8 cellular contexts compared by ENCODE assay signal in the genomic region with DNA sequence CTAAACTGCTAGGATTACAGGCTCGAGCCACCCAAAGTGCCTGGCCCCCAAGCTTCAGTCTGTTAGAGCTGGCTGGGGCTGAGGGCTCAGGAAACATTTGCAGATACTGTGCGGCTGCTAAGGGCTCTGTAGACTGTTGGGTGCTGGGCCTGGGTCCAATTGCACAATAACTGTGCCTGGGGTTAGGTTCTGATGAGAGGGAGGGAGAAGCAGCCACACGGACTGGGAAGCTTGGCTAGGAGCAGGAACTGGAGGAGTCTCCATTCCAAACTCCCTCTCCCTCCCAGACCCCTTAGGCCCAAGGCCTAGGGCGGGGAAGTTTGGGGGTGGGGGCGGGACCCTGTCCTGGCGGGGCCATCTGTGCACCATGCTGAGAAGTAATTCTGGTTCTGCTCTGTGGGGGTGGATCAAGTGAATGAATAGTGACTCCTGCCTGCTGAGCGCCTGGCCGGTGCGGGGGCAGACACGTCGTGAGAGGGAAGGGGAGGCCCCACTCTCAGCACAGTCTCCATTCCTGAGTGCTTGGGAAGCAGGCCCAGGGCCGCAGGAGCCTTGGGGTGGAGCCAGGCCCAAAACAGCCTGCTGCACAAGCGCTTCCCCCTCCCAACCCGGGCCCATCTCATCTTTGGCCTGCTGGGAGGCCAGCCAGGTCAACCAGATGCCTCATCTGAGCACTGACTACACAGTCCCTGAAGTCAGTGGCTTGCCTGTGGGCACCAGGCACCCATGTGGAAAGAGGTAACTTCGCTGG. TPM values are rescaled to one million over a fixed set of nuclear protein-coding genes. Genes with fewer than 3 reads are reported as not detected.
DNase-seq lines count a peak whose midpoint lies in the region; TF ChIP-seq lines count a peak whose summit lies in the region.

No MANE protein-coding gene starts in this region.

- no TSS peak for BruUV-seq in mammary epithelial cell (replicated peaks; lab: Mats Ljungman, UMichigan)
- no TSS peak for BruUV-seq in OCI-LY7 (replicated peaks; lab: Mats Ljungman, UMichigan)

- no peaks in the 10 kb centered on the region for H3K9me2 ChIP-seq in OCI-LY7 (ENCODE audit: insufficient read depth, low read length)

- H3K36me3 ChIP-seq in mammary epithelial cell (ENCODE audit: insufficient read depth, low read length) (no peaks in the 10 kb centered on the region), OCI-LY7 (ENCODE audit: insufficient read depth, low read length) (no peaks in the 10 kb centered on the region)

- in situ Hi-C loops in KBM-7 (cut with MboI; ENCODE audit: low pct_unique_long_range_greater_than_20kb, low sequenced_read_pairs) (no loop called here), mammary epithelial cell (cut with MboI; ENCODE audit: low sequenced_read_pairs in 2 of 2) (no loop called here)

- TF ChIP-seq CTCF in AG09319 (IDR thresholded peaks at IDR 0.05; ENCODE audit: low read depth, low read length) (no peak), mammary epithelial cell (conservative IDR thresholded peaks at IDR 0.05 in 1 of 2, IDR thresholded peaks at IDR 0.05 in 1 of 2; ENCODE audit: extremely low read depth in 1 of 2, insufficient read depth in 1 of 2, low read depth in 1 of 2, low read length in 2 of 2) (no peak), OCI-LY7 (conservative IDR thresholded peaks at IDR 0.05; ENCODE audit: low read length) (no peak)

- H3K9me3 ChIP-seq in mammary epithelial cell (replicated peaks; ENCODE audit: insufficient read depth, low read length): no peaks in the 10 kb centered on the region
- peaks cover 7% of the 10 kb centered on the region; the same call in 1 of the 2 replicates for H3K9me3 ChIP-seq in OCI-LY7 (ENCODE audit: low read length)

- H3K79me2 ChIP-seq in mammary epithelial cell (ENCODE audit: insufficient read depth, low read length) (no peaks in the 10 kb centered on the region), OCI-LY7 (ENCODE audit: insufficient read depth, low read depth, low read length) (no peaks in the 10 kb centered on the region)

- DNase-seq in AG09319 (ENCODE audit: extremely low read depth, low read depth) (peak; percentile 92), KBM-7 (peak; percentile 60), mammary epithelial cell (peak; percentile 23), kidney tubule cell (ENCODE audit: low spot score) (peak; percentile 84), stromal cell of bone marrow (ENCODE audit: low read depth) (peak; percentile 76), COLO829 (ENCODE audit: low spot score) (no peak), OCI-LY7 (ENCODE audit: low spot score) (no peak)
- no peak for DNase-seq in NK-92 treated with Interleukin-12 subunit alpha and Interleukin-12 subunit beta, amount 100 ng/mL, for 24 hours (lab: John Stamatoyannopoulos, UW)

- no peak overlapping the region for H3K9ac ChIP-seq in mammary epithelial cell (ENCODE audit: insufficient read depth, low read length)

- intact Hi-C loops in mammary epithelial cell (cut with micrococcal nuclease): loop anchor here (5.0 kb wide), 1 partner anchor 114 kb away; no protein-coding TSS in a partner anchor
- intact Hi-C loops in OCI-LY7 (cut with micrococcal nuclease; ENCODE audit: unreplicated experiment): no loop called here

- H3K27ac ChIP-seq in mammary epithelial cell (ENCODE audit: insufficient read depth, low read depth, low read length) (peak overlapping the region; percentile 25), OCI-LY7 (ENCODE audit: low read depth, low read length, poor library complexity, severe bottlenecking) (no peak overlapping the region)

- H3K4me2 ChIP-seq in mammary epithelial cell (ENCODE audit: insufficient read depth, low read depth, low read length) (peak overlapping the region; percentile 97), OCI-LY7 (ENCODE audit: low read length) (no peak overlapping the region)

- H3K4me1 ChIP-seq in mammary epithelial cell (ENCODE audit: insufficient read depth, low read length): peaks cover 40% of the 10 kb centered on the region
- peaks cover 9% of the 10 kb centered on the region for H3K4me1 ChIP-seq in OCI-LY7 (ENCODE audit: insufficient read depth, low read length, poor library complexity, severe bottlenecking)

- WGBS in mammary epithelial cell (ENCODE audit: low coverage, missing lambda C conversion rate): 11% methylated on average over 5 of the region's 15 CpGs

- no peaks in the 10 kb centered on the region for H3K27me3 ChIP-seq in mammary epithelial cell (ENCODE audit: insufficient read depth, low read length)

- H3K4me3 ChIP-seq in mammary epithelial cell (replicated peaks in 1 of 3; ENCODE audit: insufficient read depth in 1 of 3, low read depth in 2 of 3, low read length in 3 of 3) (peak overlapping the region; percentile 61 to 62 (median 62)), OCI-LY7 (ENCODE audit: low read depth, low read length, poor library complexity, severe bottlenecking) (no peak overlapping the region)

- H4K20me1 ChIP-seq in mammary epithelial cell (ENCODE audit: insufficient read depth, low read length) (no peaks in the 10 kb centered on the region), OCI-LY7 (ENCODE audit: insufficient read depth, low read length) (no peaks in the 10 kb centered on the region)

- dilution Hi-C loops in mammary epithelial cell (cut with HindIII; ENCODE audit: low sequenced_read_pairs): no loop called here

- H2AFZ ChIP-seq in mammary epithelial cell (ENCODE audit: low read depth, low read length): peak overlapping the region; percentile 96
- no peak overlapping the region for H2AFZ ChIP-seq in OCI-LY7 (ENCODE audit: low read length)

- CTCF ChIA-PET in mammary epithelial cell (lab: Charles Lee; ENCODE audit: low non-redundant PET) (no interaction called here), OCI-LY7 (lab: Charles Lee; ENCODE audit: unreplicated experiment) (no interaction called here)

- POLR2A ChIA-PET in OCI-LY7 (lab: Charles Lee): no interaction called here

RNA-seq across cellular contexts. Expression of a gene that starts 1.5 kb away (rescaled TPM):
- total RNA-seq in mammary epithelial cell (100 to 1,000 TPM in 1 of 2 donors, 10 to 100 TPM in 1; 58.7 to 683 TPM), OCI-LY7 (2022) (0.70 and 0.76 TPM in 2 replicates)
- polyA plus RNA-seq in mammary epithelial cell: 113 TPM
- 55.6 TPM for polyA minus RNA-seq in mammary epithelial cell
- 13.6 and 16.3 TPM in 2 replicates for total RNA-seq in OCI-LY7 (2014; rRNA removed; shearing (Covaris generic))

Comparison
In these comparisons a context has a peak if more than half of its experiments do, and no peak if none do; other contexts are left out.
1. DNase-seq: peak in AG09319 (single experiment), KBM-7 (single experiment), mammary epithelial cell (single experiment), kidney tubule cell (single experiment) and stromal cell of bone marrow (single experiment); none in COLO829 (single experiment), NK-92 treated with Interleukin-12 subunit alpha and Interleukin-12 subunit beta, amount 100 ng/mL, for 24 hours (single experiment) and OCI-LY7 (single experiment).